Comparison of ENCODE assay signal across 22 cellular contexts in the genomic region with DNA sequence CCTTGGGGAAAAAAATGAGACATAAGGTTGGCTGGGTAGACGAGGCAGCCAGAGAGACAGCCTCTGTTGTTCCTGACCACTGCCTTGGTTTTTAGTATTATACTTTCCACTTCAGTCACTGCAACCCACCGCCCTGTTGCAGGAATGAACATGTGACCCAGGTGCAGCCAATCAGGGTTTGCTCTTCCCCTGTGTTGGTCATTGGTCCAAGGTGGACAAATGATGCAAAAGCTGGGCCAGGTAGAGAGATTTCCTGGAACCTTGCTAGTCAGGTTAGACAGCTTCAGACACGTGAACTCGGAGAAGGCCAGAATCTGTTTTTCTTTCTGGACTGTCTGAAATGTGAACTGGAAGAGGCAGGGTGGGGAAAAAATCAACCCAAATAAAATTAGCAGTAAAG.
DNase-seq lines count a peak whose midpoint lies in the region; ATAC-seq lines count a peak whose summit lies in the region.
"Had no signal": no experiment of that assay in that cellular context is flagged by ENCODE, and none has a peak within 500 bp of the region (broad histone marks: within the 10 kb centered on the region; RNA-seq: fewer than 3 reads in every experiment).

No MANE protein-coding gene starts in this region.

- no peak overlapping the region for H3K4me3 ChIP-seq in mesendoderm (ENCODE audit: low read length)
- H3K4me3 ChIP-seq: A549; BLaER1 treated with 17β-estradiol and CSF1 and Interleukin-3, amounts not matched to agents 10 nM and 100 nM; HAP-1 had no signal

- H2BK5ac ChIP-seq in mesendoderm (ENCODE audit: low read length): no peak overlapping the region

- H4K5ac ChIP-seq in mesendoderm (ENCODE audit: low read length): no peak overlapping the region

- no peak overlapping the region for H2BK15ac ChIP-seq in mesendoderm (replicated peaks; ENCODE audit: low read depth)

- WGBS in mesendoderm (ENCODE audit: extremely low coverage, insufficient coverage, low lambda C conversion rate): no CpG with 5 or more reads among the region's 4 CpGs

- no peaks in the 10 kb centered on the region for H3K79me1 ChIP-seq in mesendoderm (ENCODE audit: low read length)

- H3K4me1 Mint-ChIP-seq in naive thymus-derived CD8-positive, alpha-beta T cell: no peaks in the 10 kb centered on the region
- H3K4me1 Mint-ChIP-seq: CD14-positive monocyte; CD8-positive, alpha-beta memory T cell had no signal

- H2AK5ac ChIP-seq in mesendoderm (ENCODE audit: low read length): no peak overlapping the region

- H3K23ac ChIP-seq in mesendoderm (ENCODE audit: low read length): no peak overlapping the region

- H3K9ac ChIP-seq in mesendoderm (ENCODE audit: low read length): no peak overlapping the region
- H3K9ac ChIP-seq: BLaER1 treated with 17β-estradiol and CSF1 and Interleukin-3, amounts not matched to agents 10 nM and 100 nM had no signal

- ATAC-seq in HG03097 (IDR thresholded peaks at IDR 0.05; ENCODE audit: low FRiP score, unreplicated experiment): no peak
- no peak for ATAC-seq in naive thymus-derived CD8-positive, alpha-beta T cell
- ATAC-seq: A549 had no signal

- H3K18ac ChIP-seq in mesendoderm (ENCODE audit: low read length): no peak overlapping the region

- no peaks in the 10 kb centered on the region for H3K36me3 ChIP-seq in mesendoderm (ENCODE audit: control insufficient read depth, insufficient read depth, low read length)
- H3K36me3 ChIP-seq: BE2C; BLaER1 treated with 17β-estradiol and CSF1 and Interleukin-3, amounts not matched to agents 10 nM and 100 nM; HAP-1 had no signal

- H3K4me2 ChIP-seq in mesendoderm (ENCODE audit: low read length): no peak overlapping the region
- H3K4me2 ChIP-seq: A549; BLaER1 treated with 17β-estradiol and CSF1 and Interleukin-3, amounts not matched to agents 10 nM and 100 nM had no signal

- no peak overlapping the region for H3K27ac Mint-ChIP-seq in naive thymus-derived CD8-positive, alpha-beta T cell
- H3K27ac Mint-ChIP-seq: CD14-positive monocyte; CD4-positive, alpha-beta T cell; CD8-positive, alpha-beta memory T cell; HFFc6 had no signal

- no peak overlapping the region for H3K4ac ChIP-seq in mesendoderm (ENCODE audit: low read depth, low read length)

- H3K36me3 Mint-ChIP-seq in naive thymus-derived CD8-positive, alpha-beta T cell: peaks cover 0 to 2% (median 0%) of the 10 kb centered on the region in 3 donors
- H3K36me3 Mint-ChIP-seq: CD14-positive monocyte; CD8-positive, alpha-beta memory T cell had no signal

- no peak overlapping the region for H3K4me3 Mint-ChIP-seq in naive thymus-derived CD8-positive, alpha-beta T cell
- H3K4me3 Mint-ChIP-seq: CD14-positive monocyte; CD4-positive, alpha-beta T cell; CD8-positive, alpha-beta memory T cell; HFFc6 had no signal

- DNase-seq in ELF-1 (ENCODE audit: low read depth, low spot score) (peak; percentile 16), iPS-NIHi11 (ENCODE audit: low spot score) (peak; percentile 9), mesendoderm (peak; percentile 14), NCI-H774 (lab: John Stamatoyannopoulos, UW) (no peak)
- DNase-seq in stimulated activated naive CD4-positive, alpha-beta T cell (lab: John Stamatoyannopoulos, UW): no peak
- no peak for DNase-seq in naive thymus-derived CD8-positive, alpha-beta T cell
- DNase-seq: 8988T; ACHN; AML-193; BE2C; Calu3; CD4-positive, alpha-beta T cell; CD8-positive, alpha-beta memory T cell; DMS53; DMS79 treated with DMSO at 0.1 percent for 48 hours; GOT3; HFFc6 had no signal

- H2BK120ac ChIP-seq in mesendoderm (ENCODE audit: low read depth, low read length): no peak overlapping the region

- H3K4me1 ChIP-seq in mesendoderm (ENCODE audit: control insufficient read depth, low read depth, low read length): no peaks in the 10 kb centered on the region
- H3K4me1 ChIP-seq: A549, BE2C, HAP-1 had no signal

- H3K56ac ChIP-seq in mesendoderm (ENCODE audit: low read length): no peak overlapping the region

- H3K79me2 ChIP-seq in mesendoderm (ENCODE audit: control insufficient read depth, insufficient read depth, low read length): no peaks in the 10 kb centered on the region

- POLR2A ChIA-PET in naive thymus-derived CD8-positive, alpha-beta T cell (lab: Charles Lee): no interaction called here

- H3K27me3 ChIP-seq in mesendoderm (ENCODE audit: insufficient read depth, low read length, poor library complexity): no peaks in the 10 kb centered on the region
- H3K27me3 ChIP-seq: BE2C; BLaER1 treated with 17β-estradiol and CSF1 and Interleukin-3, amounts not matched to agents 10 nM and 100 nM had no signal

- H4K8ac ChIP-seq in mesendoderm (ENCODE audit: low read depth, low read length): no peak overlapping the region

- H3K27me3 Mint-ChIP-seq in naive thymus-derived CD8-positive, alpha-beta T cell: no peaks in the 10 kb centered on the region
- H3K27me3 Mint-ChIP-seq: CD4-positive, alpha-beta T cell; CD8-positive, alpha-beta memory T cell had no signal

- H3K9me3 Mint-ChIP-seq in naive thymus-derived CD8-positive, alpha-beta T cell: peaks cover 0 to 11% (median 2%) of the 10 kb centered on the region in 9 donors

- no peak overlapping the region for H3K27ac ChIP-seq in mesendoderm (ENCODE audit: low read depth, low read length)
- H3K27ac ChIP-seq: A549; BLaER1 treated with 17β-estradiol and CSF1 and Interleukin-3, amounts not matched to agents 10 nM and 100 nM had no signal

Comparison
In these comparisons a context has a peak if more than half of its experiments do, and no peak if none do; other contexts are left out.
1. DNase-seq: peak in ELF-1 (single experiment), iPS-NIHi11 (single experiment) and mesendoderm (single experiment); none in stimulated activated naive CD4-positive, alpha-beta T cell (0 of 6), NCI-H774 (single experiment) and naive thymus-derived CD8-positive, alpha-beta T cell (0 of 10).